16 cellular contexts compared by ENCODE assay signal in the genomic region with DNA sequence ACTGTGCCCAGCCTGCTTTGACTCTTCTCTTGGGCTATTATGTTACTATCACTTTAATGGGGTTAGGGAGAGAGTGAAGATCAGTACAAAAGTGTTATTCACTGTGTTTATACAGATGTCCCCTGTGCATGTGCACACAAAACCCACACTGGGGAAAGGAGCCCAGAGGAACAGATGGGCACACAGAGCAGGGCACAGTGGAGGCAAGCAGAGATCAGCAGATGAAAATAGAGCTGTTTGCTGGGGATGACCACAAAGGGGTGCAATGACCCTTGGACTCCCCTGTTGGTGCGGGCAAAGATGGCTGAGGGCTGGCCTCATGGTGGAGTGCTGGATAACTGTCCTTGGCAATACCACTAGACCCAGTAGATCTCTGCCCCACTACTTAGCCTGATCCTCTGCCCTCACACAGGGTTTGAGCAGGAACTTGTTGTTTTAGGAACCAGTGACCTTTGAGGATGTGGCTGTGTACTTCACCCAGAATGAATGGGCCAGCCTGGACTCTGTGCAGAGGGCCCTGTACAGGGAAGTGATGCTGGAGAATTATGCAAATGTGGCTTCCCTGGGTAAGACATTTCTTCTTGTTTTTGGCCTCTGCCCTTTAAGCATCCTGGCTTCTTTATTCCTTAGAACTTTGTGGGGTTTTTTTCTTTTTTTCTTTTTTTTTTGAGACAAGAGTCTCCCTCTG. TPM values are rescaled to one million over a fixed set of nuclear protein-coding genes. Genes with fewer than 3 reads are reported as not detected.
DNase-seq lines count a peak whose midpoint lies in the region; ATAC-seq, FAIRE-seq and TF ChIP-seq lines count a peak whose summit lies in the region.
"Had no signal": no experiment of that assay in that cellular context is flagged by ENCODE, and none has a peak within 500 bp of the region (broad histone marks: within the 10 kb centered on the region; RNA-seq: fewer than 3 reads in every experiment).

No MANE protein-coding gene starts in this region.

- RAD21 ChIA-PET in GM12878 (lab: Charles Lee; ENCODE audit: unreplicated experiment), result no interaction called here

- ATAC-seq in GM12878, result peak; percentile 40; the same call in 1 of the 3 replicates
- ATAC-seq in gastrocnemius medialis, result no peak
- ATAC-seq: A549 had no signal

- TF ChIP-seq CTCF in GM12878 (IDR thresholded peaks at IDR 0.05 in 2 of 3, conservative IDR thresholded peaks at IDR 0.05 in 1 of 3; ENCODE audit: control insufficient read depth in 2 of 3, extremely low read depth in 1 of 3, insufficient read depth in 1 of 3, low read depth in 3 of 3, low read length in 3 of 3), result no peak
- no peak for TF ChIP-seq CTCF in gastrocnemius medialis (IDR thresholded peaks at IDR 0.05 in 4 of 5, conservative IDR thresholded peaks at IDR 0.05 in 1 of 5)

- no peaks in the 10 kb centered on the region for H3K9me3 ChIP-seq in GM12878 (replicated peaks; ENCODE audit: control insufficient read depth, insufficient read depth, low read length)
- no peaks in the 10 kb centered on the region for H3K9me3 ChIP-seq in gastrocnemius medialis
- H3K9me3 ChIP-seq: A549; BLaER1 treated with 17β-estradiol and CSF1 and Interleukin-3, amounts not matched to agents 10 nM and 100 nM; HAP-1 had no signal

- H3K36me3 ChIP-seq in GM12878 (ENCODE audit: control insufficient read depth in 2 of 2, insufficient read depth in 2 of 2, low read length in 1 of 2), result no peaks in the 10 kb centered on the region
- H3K36me3 ChIP-seq in gastrocnemius medialis, result peaks cover 0 to 13% of the 10 kb centered on the region in 2 donors
- H3K36me3 ChIP-seq: BLaER1 treated with 17β-estradiol and CSF1 and Interleukin-3, amounts not matched to agents 10 nM and 100 nM had no signal

- no peak for TF ChIP-seq RAD21 in GM12878 (IDR thresholded peaks at IDR 0.05; ENCODE audit: insufficient read depth, low read depth, low read length)

- TF ChIP-seq POLR2A in GM12878 (IDR thresholded peaks at IDR 0.05; ENCODE audit: low read depth, low read length) (no peak), gastrocnemius medialis (IDR thresholded peaks at IDR 0.05) (no peak)

- H3K27me3 ChIP-seq in GM12878 (replicated peaks in 1 of 2; ENCODE audit: control insufficient read depth in 2 of 2, insufficient read depth in 2 of 2, low read length in 1 of 2), result no peaks in the 10 kb centered on the region
- no peaks in the 10 kb centered on the region for H3K27me3 ChIP-seq in layer of hippocampus (ENCODE audit: control insufficient read depth, insufficient read depth, low read length)
- no peaks in the 10 kb centered on the region for H3K27me3 ChIP-seq in gastrocnemius medialis

- in situ Hi-C loops in GM12878 (cut with MboI) (no loop called here), gastrocnemius medialis (cut with MboI; ENCODE audit: low sequenced_read_pairs in 4 of 4) (no loop called here)

- no peak for FAIRE-seq in GM12878 (lab: Jason Lieb, UNC)
- FAIRE-seq: A549, D721Med, GM19239, H1 had no signal

- H4K20me1 ChIP-seq in GM12878 (ENCODE audit: control insufficient read depth, insufficient read depth), result no peaks in the 10 kb centered on the region
- H4K20me1 ChIP-seq: BLaER1 treated with 17β-estradiol and CSF1 and Interleukin-3, amounts not matched to agents 10 nM and 100 nM had no signal

- H3K4me3 ChIP-seq in GM12878 (no peak overlapping the region), gastrocnemius medialis (no peak overlapping the region)
- H3K4me3 ChIP-seq: A549; BLaER1 treated with 17β-estradiol and CSF1 and Interleukin-3, amounts not matched to agents 10 nM and 100 nM; HAP-1 had no signal

- no peak overlapping the region for H2AFZ ChIP-seq in GM12878 (ENCODE audit: control insufficient read depth, low read depth, low read length)

- no peak for DNase-seq in GM12878 (ENCODE audit: low read depth, low spot score)
- DNase-seq in substantia nigra (lab: John Stamatoyannopoulos, UW), result peak in 9 of 49 donors; percentile 4 to 13 (median 7)
- no peak for DNase-seq in stimulated activated CD4-positive, alpha-beta T cell treated with anti-CD3 and anti-CD28 coated beads, Interleukin-4, amount 100 ng/mL, for 24 hours
- DNase-seq in gastrocnemius medialis, result no peak
- DNase-seq in DMS153 (lab: John Stamatoyannopoulos, UW), result no peak
- DNase-seq: AML-193; CD4-positive, alpha-beta memory T cell; DND-41; GDM1 had no signal

- H3K9ac ChIP-seq in GM12878 (ENCODE audit: control insufficient read depth, insufficient read depth, low read length), result no peak overlapping the region
- H3K9ac ChIP-seq: BLaER1 treated with 17β-estradiol and CSF1 and Interleukin-3, amounts not matched to agents 10 nM and 100 nM had no signal

- H3K27ac ChIP-seq in GM12878 (ENCODE audit: control insufficient read depth, insufficient read depth) (no peak overlapping the region), layer of hippocampus (ENCODE audit: low read depth, low read length) (peak overlapping the region; percentile 23), substantia nigra (ENCODE audit: low read depth, low read length, poor library complexity, severe bottlenecking) (peak overlapping the region; percentile 44), gastrocnemius medialis (no peak overlapping the region)
- H3K27ac ChIP-seq: A549; BLaER1 treated with 17β-estradiol and CSF1 and Interleukin-3, amounts not matched to agents 10 nM and 100 nM had no signal

- no peaks in the 10 kb centered on the region for H3K79me2 ChIP-seq in GM12878 (ENCODE audit: control insufficient read depth, insufficient read depth, low read length)

- H3K4me1 ChIP-seq in GM12878 (ENCODE audit: control insufficient read depth, insufficient read depth, low read length), result no peaks in the 10 kb centered on the region
- H3K4me1 ChIP-seq in gastrocnemius medialis, result peaks cover 4 to 5% of the 10 kb centered on the region in 2 donors
- H3K4me1 ChIP-seq: BLaER1 treated with 17β-estradiol and CSF1 and Interleukin-3, amounts not matched to agents 10 nM and 100 nM had no signal

- WGBS in GM12878 (ENCODE audit: insufficient coverage, insufficient replicate concordance, low lambda C conversion rate, missing lambda C conversion rate), result 100% methylated on average over 1 of the region's 1 CpG

- TF ChIP-seq EP300 in GM12878 (IDR thresholded peaks at IDR 0.05; ENCODE audit: borderline replicate concordance in 1 of 2, control insufficient read depth in 1 of 2, low read depth in 2 of 2, low read length in 2 of 2), result no peak

- CTCF ChIA-PET in GM12878 (lab: Yijun Ruan, JAX), result no interaction called here

- SMC1A ChIA-PET in GM12878 (lab: Charles Lee; ENCODE audit: uncharacterized antibody, unreplicated experiment), result no interaction called here

- POLR2A ChIA-PET in GM12878 (lab: Charles Lee), result interaction anchor here (0.9 kb wide), 1 partner anchor 59 kb away, joined by 3 read pairs; no protein-coding TSS in a partner anchor

- intact Hi-C loops in GM12878 (cut with micrococcal nuclease; ENCODE audit: unreplicated experiment), result no loop called here
- intact Hi-C loops in gastrocnemius medialis (cut with DNase I; ENCODE audit: low total_unique reads), result no loop called here

- H3K4me2 ChIP-seq in GM12878 (ENCODE audit: control insufficient read depth, insufficient read depth), result no peak overlapping the region
- H3K4me2 ChIP-seq: A549; BLaER1 treated with 17β-estradiol and CSF1 and Interleukin-3, amounts not matched to agents 10 nM and 100 nM had no signal

- no TSS peak for BruUV-seq in GM12878 (replicated peaks; lab: Mats Ljungman, UMichigan)

RNA-seq across cellular contexts. Expression of gene ZNF620, which starts 5.3 kb away (rescaled TPM):
- total RNA-seq in GM12878 (2013; cell fraction: nucleolus; rRNA removed), result 7.1 and 8.1 TPM in 2 replicates
- total RNA-seq in GM12878 (2014; rRNA removed) (1.7 and 2.6 TPM in 2 replicates), GM12878 (2014; rRNA removed; fragmentation: Illumina TruSeq; extraction: Trizol) (4.3 TPM in 2 replicates), GM12878 (2021) (2.9 and 3.4 TPM in 2 replicates), gastrocnemius medialis (1 to 10 TPM in 2 of 4 donors, under 1 TPM in 2; 0.33 to 4.2 (median 1.9) TPM)
- polyA plus RNA-seq in GM12878 (2011; ENCODE audit: low read depth), result 1.3 TPM
- polyA plus RNA-seq in GM12878 (2011; rRNA removed) (1.3 and 1.7 TPM in 2 replicates), GM12878 (2014; fragmentation: Illumina TruSeq; extraction: Trizol) (2.1 and 3.5 TPM in 2 replicates), GM12878 (2014; fragmentation: Nextera tagmentation; extraction: Ambion mirVana) (1 to 10 TPM; 1.3 to 1.7 TPM), GM12878 (2014; rRNA removed) (2.4 and 3.2 TPM in 2 replicates), GM12878 (2016; fragmentation: Nextera tagmentation; extraction: Ambion mirVana) (1 to 10 TPM; 2.4 to 3.8 TPM)
- 0.88 and 1.5 TPM in 2 replicates for polyA plus RNA-seq in GM12878 (2011; cell fraction: cytosol; rRNA removed)
- 1.0 and 1.5 TPM in 2 replicates for polyA plus RNA-seq in GM12878 (2011; cell fraction: nucleus; rRNA removed)
- polyA plus RNA-seq in GM12878 (2012), result 0.94 and 1.1 TPM in 2 replicates
- polyA minus RNA-seq in GM12878 (2011; rRNA and poly(A)+ RNA removed), result 1.8 and 2.1 TPM in 2 replicates
- polyA minus RNA-seq in GM12878 (2011; cell fraction: cytosol; rRNA and poly(A)+ RNA removed), result 0.80 and 2.0 TPM in 2 replicates
- polyA minus RNA-seq in GM12878 (2011; cell fraction: nucleus; rRNA and poly(A)+ RNA removed), result 0.48 and 0.77 TPM in 2 replicates

RNA-seq across cellular contexts. Expression of gene ZNF621, which starts 13.6 kb away (rescaled TPM):
- 59.9 and 60.4 TPM in 2 replicates for total RNA-seq in GM12878 (2013; cell fraction: nucleolus; rRNA removed)
- total RNA-seq in GM12878 (2014; rRNA removed) (11.4 and 12.1 TPM in 2 replicates), GM12878 (2014; rRNA removed; fragmentation: Illumina TruSeq; extraction: Trizol) (12.4 and 12.8 TPM in 2 replicates), GM12878 (2021) (14.2 and 16.4 TPM in 2 replicates), gastrocnemius medialis (1 to 10 TPM; 5.7 to 8.4 (median 7.4) TPM)
- polyA plus RNA-seq in GM12878 (2011; ENCODE audit: low read depth), result 6.1 TPM
- polyA plus RNA-seq in GM12878 (2011; rRNA removed) (26.3 and 31.5 TPM in 2 replicates), GM12878 (2014; fragmentation: Illumina TruSeq; extraction: Trizol) (18.7 and 26.2 TPM in 2 replicates), GM12878 (2014; fragmentation: Nextera tagmentation; extraction: Ambion mirVana) (1 to 10 TPM; 2.9 to 4.3 TPM), GM12878 (2014; rRNA removed) (11.2 and 13.4 TPM in 2 replicates), GM12878 (2016; fragmentation: Nextera tagmentation; extraction: Ambion mirVana) (1 to 10 TPM; 5.8 to 7.8 TPM)
- 16.1 and 19.8 TPM in 2 replicates for polyA plus RNA-seq in GM12878 (2011; cell fraction: cytosol; rRNA removed)
- 21.0 and 22.6 TPM in 2 replicates for polyA plus RNA-seq in GM12878 (2011; cell fraction: nucleus; rRNA removed)
- polyA plus RNA-seq in GM12878 (2012), result 10.3 and 10.5 TPM in 2 replicates
- 23.2 and 27.9 TPM in 2 replicates for polyA minus RNA-seq in GM12878 (2011; rRNA and poly(A)+ RNA removed)
- polyA minus RNA-seq in GM12878 (2011; cell fraction: cytosol; rRNA and poly(A)+ RNA removed), result 6.9 and 9.1 TPM in 2 replicates
- 9.3 and 15.4 TPM in 2 replicates for polyA minus RNA-seq in GM12878 (2011; cell fraction: nucleus; rRNA and poly(A)+ RNA removed)

RNA-seq across cellular contexts. Expression of gene ZNF619, which starts 34.3 kb away (rescaled TPM):
- total RNA-seq in GM12878 (2013; cell fraction: nucleolus; rRNA removed), result 21.4 and 24.7 TPM in 2 replicates
- total RNA-seq in GM12878 (2014; rRNA removed) (3.7 and 4.2 TPM in 2 replicates), GM12878 (2014; rRNA removed; fragmentation: Illumina TruSeq; extraction: Trizol) (3.8 and 4.1 TPM in 2 replicates), GM12878 (2021) (5.9 and 7.5 TPM in 2 replicates), gastrocnemius medialis (1 to 10 TPM; 1.9 to 7.2 (median 2.7) TPM)
- polyA plus RNA-seq in GM12878 (2011; ENCODE audit: low read depth), result 1.7 TPM
- polyA plus RNA-seq in GM12878 (2011; rRNA removed) (5.3 and 5.4 TPM in 2 replicates), GM12878 (2014; fragmentation: Illumina TruSeq; extraction: Trizol) (3.9 and 4.8 TPM in 2 replicates), GM12878 (2014; fragmentation: Nextera tagmentation; extraction: Ambion mirVana) (under 1 TPM; 0.42 to 0.89 TPM), GM12878 (2014; rRNA removed) (3.7 TPM in 2 replicates), GM12878 (2016; fragmentation: Nextera tagmentation; extraction: Ambion mirVana) (1 to 10 TPM; 2.6 to 2.7 TPM)
- polyA plus RNA-seq in GM12878 (2011; cell fraction: cytosol; rRNA removed), result 3.3 and 4.0 TPM in 2 replicates
- 3.2 and 4.6 TPM in 2 replicates for polyA plus RNA-seq in GM12878 (2011; cell fraction: nucleus; rRNA removed)
- 1.6 and 2.2 TPM in 2 replicates for polyA plus RNA-seq in GM12878 (2012)
- polyA minus RNA-seq in GM12878 (2011; rRNA and poly(A)+ RNA removed), result 9.1 and 11.4 TPM in 2 replicates
- polyA minus RNA-seq in GM12878 (2011; cell fraction: cytosol; rRNA and poly(A)+ RNA removed), result 2.0 and 2.4 TPM in 2 replicates
- 3.4 and 5.5 TPM in 2 replicates for polyA minus RNA-seq in GM12878 (2011; cell fraction: nucleus; rRNA and poly(A)+ RNA removed)

RNA-seq across cellular contexts. Expression of gene RPL14, which starts 54.0 kb away (rescaled TPM):
- 117 and 124 TPM in 2 replicates for total RNA-seq in GM12878 (2013; cell fraction: nucleolus; rRNA removed)
- total RNA-seq in GM12878 (2014; rRNA removed) (586 and 696 TPM in 2 replicates), GM12878 (2014; rRNA removed; fragmentation: Illumina TruSeq; extraction: Trizol) (1,267 and 1,271 TPM in 2 replicates), GM12878 (2021) (3,008 and 3,127 TPM in 2 replicates), gastrocnemius medialis (100 to 1,000 TPM; 170 to 330 (median 296) TPM)
- polyA plus RNA-seq in GM12878 (2011; ENCODE audit: low read depth), result 1,015 TPM
- polyA plus RNA-seq in GM12878 (2011; rRNA removed) (530 and 533 TPM in 2 replicates), GM12878 (2014; fragmentation: Illumina TruSeq; extraction: Trizol) (1,545 and 1,707 TPM in 2 replicates), GM12878 (2014; fragmentation: Nextera tagmentation; extraction: Ambion mirVana) (1,000 to 10,000 TPM; 1,643 to 2,149 TPM), GM12878 (2014; rRNA removed) (927 and 1,005 TPM in 2 replicates), GM12878 (2016; fragmentation: Nextera tagmentation; extraction: Ambion mirVana) (100 to 1,000 TPM; 806 to 849 TPM)
- polyA plus RNA-seq in GM12878 (2011; cell fraction: cytosol; rRNA removed), result 370 and 403 TPM in 2 replicates
- 174 and 184 TPM in 2 replicates for polyA plus RNA-seq in GM12878 (2011; cell fraction: nucleus; rRNA removed)
- 1,938 and 2,288 TPM in 2 replicates for polyA plus RNA-seq in GM12878 (2012)
- 216 and 280 TPM in 2 replicates for polyA minus RNA-seq in GM12878 (2011; rRNA and poly(A)+ RNA removed)
- 447 and 470 TPM in 2 replicates for polyA minus RNA-seq in GM12878 (2011; cell fraction: cytosol; rRNA and poly(A)+ RNA removed)
- polyA minus RNA-seq in GM12878 (2011; cell fraction: nucleus; rRNA and poly(A)+ RNA removed), result 71.4 and 87.4 TPM in 2 replicates

Comparison
In these comparisons a context has a peak if more than half of its experiments do, and no peak if none do; other contexts are left out.
1. H3K27ac ChIP-seq: peak in layer of hippocampus (single experiment) and substantia nigra (single experiment); none in GM12878 (single experiment) and gastrocnemius medialis (0 of 4).